8 cellular contexts compared by ENCODE assay signal in the genomic region with DNA sequence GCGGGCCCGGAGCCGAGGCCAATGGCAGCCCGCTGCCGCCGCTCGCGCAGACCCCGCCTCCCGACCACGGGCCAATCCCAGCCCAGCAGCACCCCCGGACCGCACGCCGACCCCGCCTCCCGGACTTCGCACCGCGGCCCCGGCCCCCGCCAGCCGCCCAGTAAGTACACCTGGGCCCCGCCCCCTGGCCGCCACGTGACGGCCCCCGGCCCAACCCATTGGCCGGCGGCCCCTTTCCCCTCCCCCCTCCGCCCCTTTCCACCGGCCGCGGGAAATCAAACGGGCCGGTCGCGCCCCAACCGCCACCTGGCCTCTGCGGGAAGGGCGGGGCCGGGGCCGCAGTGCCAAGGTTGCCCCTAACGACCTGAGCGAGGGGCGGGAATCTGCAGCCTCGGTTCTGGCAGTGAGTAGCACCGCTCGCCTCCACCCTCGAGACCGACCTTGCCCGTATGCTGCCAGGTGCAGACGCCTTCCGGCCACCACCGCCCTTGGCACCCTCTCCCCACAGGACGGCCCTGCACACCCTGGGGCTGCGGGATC. TPM values are rescaled to one million over a fixed set of nuclear protein-coding genes. Genes with fewer than 3 reads are reported as not detected.
DNase-seq lines count a peak whose midpoint lies in the region; ATAC-seq and TF ChIP-seq lines count a peak whose summit lies in the region.

A gene (minus strand): TSS at position 26 of the 540 bp plus-strand sequence. CDS start 139 bp downstream, outside the sequence.

- no peak within 1 kb of the TSS for H3K14ac ChIP-seq in mesenchymal stem cell (ENCODE audit: low read length in 2 of 2)

- H2BK15ac ChIP-seq in mesenchymal stem cell (ENCODE audit: low read depth, poor library complexity, severe bottlenecking): no peak within 1 kb of the TSS

- H3K9me3 ChIP-seq in colonic mucosa (no peaks in the 10 kb centered on the region), mesenchymal stem cell (ENCODE audit: control insufficient read depth, low read length) (no peaks in the 10 kb centered on the region)

- H3K23ac ChIP-seq in mesenchymal stem cell (ENCODE audit: low read length in 2 of 2): peak within 1 kb of the TSS in 1 of 2 experiments; percentile 98

- no peak within 1 kb of the TSS for H2AFZ ChIP-seq in mesenchymal stem cell (ENCODE audit: low read depth, low read length)

- no peak for ATAC-seq in GM18868 (IDR thresholded peaks at IDR 0.05; ENCODE audit: unreplicated experiment)

- no peak within 1 kb of the TSS for H2BK120ac ChIP-seq in mesenchymal stem cell (ENCODE audit: low read depth, low read length)

- 9% methylated on average over 37 of the region's 57 CpGs for WGBS in mesenchymal stem cell

- no peak for TF ChIP-seq CTCF in colonic mucosa (IDR thresholded peaks at IDR 0.05)

- no peak within 1 kb of the TSS for H2BK5ac ChIP-seq in mesenchymal stem cell (ENCODE audit: low read depth, low read length, poor library complexity, severe bottlenecking)

- peak; percentile 86 for DNase-seq in DMS 273 (lab: John Stamatoyannopoulos, UW; ENCODE audit: unreplicated experiment)
- DNase-seq in DMS 273 treated with DMSO at 0.1 percent for 48 hours (lab: John Stamatoyannopoulos, UW): no peak
- peak; percentile 30 for DNase-seq in NCI-H187 treated with DMSO at 0.1 percent for 48 hours (lab: John Stamatoyannopoulos, UW)
- peak; percentile 55 for DNase-seq in activated CD4-positive, alpha-beta T cell treated with anti-CD3 and anti-CD28 coated beads for 1 hour
- DNase-seq in colonic mucosa: peak; percentile 94
- DNase-seq in mesenchymal stem cell: peak; percentile 12
- DNase-seq in stimulated activated CD8-positive, alpha-beta memory T cell treated with anti-CD3 and anti-CD28 coated beads, Interleukin-4, amount 100 ng/mL, for 48 hours: peak; percentile 86

- peak within 1 kb of the TSS; percentile 48 for H3K4me2 ChIP-seq in mesenchymal stem cell (ENCODE audit: low read length, poor library complexity, severe bottlenecking)

- H3K4me3 ChIP-seq in colonic mucosa: peak within 1 kb of the TSS; percentile 26
- H3K4me3 ChIP-seq in mesenchymal stem cell (ENCODE audit: insufficient read depth in 1 of 2, low read depth in 1 of 2, low read length in 2 of 2): no peak within 1 kb of the TSS

- no peak within 1 kb of the TSS for H2BK12ac ChIP-seq in mesenchymal stem cell (ENCODE audit: low read length in 2 of 2)

- no peaks in the 10 kb centered on the region for H3K79me1 ChIP-seq in mesenchymal stem cell (replicated peaks; ENCODE audit: low read length, poor library complexity, severe bottlenecking)

- no peak within 1 kb of the TSS for H2AK5ac ChIP-seq in mesenchymal stem cell (ENCODE audit: low read length, severe bottlenecking)

- intact Hi-C loops in colonic mucosa (cut with DNase I): loop anchor here (5.0 kb wide), 1 partner anchor 32 kb away; a partner anchor contains a TSS

- H4K91ac ChIP-seq in mesenchymal stem cell (ENCODE audit: low read length): no peak within 1 kb of the TSS

- H3K36me3 ChIP-seq in colonic mucosa (no peaks in the 10 kb centered on the region), mesenchymal stem cell (ENCODE audit: control insufficient read depth in 1 of 2, insufficient read depth in 2 of 2, low read depth in 1 of 2, low read length in 2 of 2) (no peaks in the 10 kb centered on the region)

- H3K27ac ChIP-seq in colonic mucosa (peak within 1 kb of the TSS; percentile 80), mesenchymal stem cell (ENCODE audit: low read length, poor library complexity, severe bottlenecking) (no peak within 1 kb of the TSS)

- H3K4me1 ChIP-seq in colonic mucosa: peaks cover 16% of the 10 kb centered on the region
- H3K4me1 ChIP-seq in mesenchymal stem cell (ENCODE audit: control insufficient read depth, insufficient read depth, low read depth, low read length): peaks cover 18% of the 10 kb centered on the region

- H3K4ac ChIP-seq in mesenchymal stem cell (ENCODE audit: low read depth in 1 of 2, low read length in 2 of 2): no peak within 1 kb of the TSS

- no peak within 1 kb of the TSS for H4K8ac ChIP-seq in mesenchymal stem cell (ENCODE audit: low read length)

- no peak within 1 kb of the TSS for H3K18ac ChIP-seq in mesenchymal stem cell (ENCODE audit: low read depth in 1 of 2, low read length in 2 of 2)

- H3K27me3 ChIP-seq in colonic mucosa (peaks cover 4% of the 10 kb centered on the region), mesenchymal stem cell (ENCODE audit: control insufficient read depth in 1 of 2, insufficient read depth in 1 of 2, low read length in 2 of 2) (peaks cover 55 to 57% of the 10 kb centered on the region in 2 experiments)

- H3K9ac ChIP-seq in colonic mucosa (ENCODE audit: low read depth in 2 of 2, low read length in 2 of 2) (peak within 1 kb of the TSS; percentile 50 to 74), mesenchymal stem cell (ENCODE audit: low read length) (no peak within 1 kb of the TSS)

RNA-seq across cellular contexts. Expression of the gene that starts here (rescaled TPM):
- total RNA-seq in colonic mucosa: 10 to 100 TPM; 22.1 to 40.4 TPM
- 0.11 TPM for polyA plus RNA-seq in mesenchymal stem cell (2013, experiment 1 of 2)
- polyA plus RNA-seq in mesenchymal stem cell (2013, experiment 2 of 2): 0.05 TPM
